Comparison of ENCODE assay signal across 1 cellular context in the genomic region with DNA sequence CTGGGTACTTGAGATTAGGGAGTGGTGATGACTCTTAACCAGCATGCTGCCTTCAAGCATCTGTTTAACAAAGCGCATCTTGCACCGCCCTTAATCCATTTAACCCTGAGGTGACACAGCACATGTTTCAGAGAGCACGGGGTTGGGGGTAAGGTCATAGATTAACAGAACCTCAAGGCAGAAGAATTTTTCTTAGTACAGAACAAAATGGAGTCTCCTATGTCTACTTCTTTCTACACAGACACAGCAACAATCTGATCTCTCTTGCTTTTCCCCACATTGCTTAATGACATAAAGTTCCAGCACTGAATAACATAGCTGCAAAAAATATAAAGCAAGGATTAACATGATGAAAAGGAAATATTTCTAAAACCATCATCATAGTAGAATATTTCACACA.
TF ChIP-seq lines count a peak whose summit lies in the region.
"Not testable (repeated sequence)": the region's sequence is repeated elsewhere in the genome, so short reads cannot be mapped to it uniquely, and the experiment has no call there.

No MANE protein-coding gene starts in this region.

TF ChIP-seq in K562, 482 proteins besides CTCF, POLR2A, EP300 and RAD21 (continued from another document):
- TF ChIP-seq, protein P1, sequence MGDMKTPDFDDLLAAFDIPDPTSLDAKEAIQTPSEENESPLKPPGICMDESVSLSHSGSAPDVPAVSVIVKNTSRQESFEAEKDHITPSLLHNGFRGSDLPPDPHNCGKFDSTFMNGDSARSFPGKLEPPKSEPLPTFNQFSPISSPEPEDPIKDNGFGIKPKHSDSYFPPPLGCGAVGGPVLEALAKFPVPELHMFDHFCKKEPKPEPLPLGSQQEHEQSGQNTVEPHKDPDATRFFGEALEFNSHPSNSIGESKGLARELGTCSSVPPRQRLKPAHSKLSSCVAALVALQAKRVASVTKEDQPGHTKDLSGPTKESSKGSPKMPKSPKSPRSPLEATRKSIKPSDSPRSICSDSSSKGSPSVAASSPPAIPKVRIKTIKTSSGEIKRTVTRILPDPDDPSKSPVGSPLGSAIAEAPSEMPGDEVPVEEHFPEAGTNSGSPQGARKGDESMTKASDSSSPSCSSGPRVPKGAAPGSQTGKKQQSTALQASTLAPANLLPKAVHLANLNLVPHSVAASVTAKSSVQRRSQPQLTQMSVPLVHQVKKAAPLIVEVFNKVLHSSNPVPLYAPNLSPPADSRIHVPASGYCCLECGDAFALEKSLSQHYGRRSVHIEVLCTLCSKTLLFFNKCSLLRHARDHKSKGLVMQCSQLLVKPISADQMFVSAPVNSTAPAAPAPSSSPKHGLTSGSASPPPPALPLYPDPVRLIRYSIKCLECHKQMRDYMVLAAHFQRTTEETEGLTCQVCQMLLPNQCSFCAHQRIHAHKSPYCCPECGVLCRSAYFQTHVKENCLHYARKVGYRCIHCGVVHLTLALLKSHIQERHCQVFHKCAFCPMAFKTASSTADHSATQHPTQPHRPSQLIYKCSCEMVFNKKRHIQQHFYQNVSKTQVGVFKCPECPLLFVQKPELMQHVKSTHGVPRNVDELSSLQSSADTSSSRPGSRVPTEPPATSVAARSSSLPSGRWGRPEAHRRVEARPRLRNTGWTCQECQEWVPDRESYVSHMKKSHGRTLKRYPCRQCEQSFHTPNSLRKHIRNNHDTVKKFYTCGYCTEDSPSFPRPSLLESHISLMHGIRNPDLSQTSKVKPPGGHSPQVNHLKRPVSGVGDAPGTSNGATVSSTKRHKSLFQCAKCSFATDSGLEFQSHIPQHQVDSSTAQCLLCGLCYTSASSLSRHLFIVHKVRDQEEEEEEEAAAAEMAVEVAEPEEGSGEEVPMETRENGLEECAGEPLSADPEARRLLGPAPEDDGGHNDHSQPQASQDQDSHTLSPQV (IDR thresholded peaks at IDR 0.05), result peak; percentile 99
- TF ChIP-seq PTRF (tag; IDR thresholded peaks at IDR 0.05) (peak; percentile 55; the same call in 1 of the 2 replicates), TAL1 (IDR thresholded peaks at IDR 0.05) (peak; percentile 59; the same call in 1 of the 2 replicates), ARID1B (IDR thresholded peaks at IDR 0.05) (peak; percentile 33; the same call in 1 of the 2 replicates), ZNF766 (CRISPR knock-in tag; conservative IDR thresholded peaks at IDR 0.05) (0 out of 2 replicates have a peak, but pooled peaks have one; percentile 21), HSF4 (CRISPR knock-in tag; IDR thresholded peaks at IDR 0.05; ENCODE audit: borderline replicate concordance) (peak; percentile 55; the same call in 1 of the 2 replicates), TCF3 (CRISPR knock-in tag; IDR thresholded peaks at IDR 0.05) (peak; percentile 54), NR2C2 (tag; IDR thresholded peaks at IDR 0.05) (peak; percentile 27; the same call in 1 of the 2 replicates), DMBX1 (CRISPR knock-in tag; IDR thresholded peaks at IDR 0.05; ENCODE audit: borderline replicate concordance) (peak; percentile 68; the same call in 1 of the 2 replicates), NCOR1 (IDR thresholded peaks at IDR 0.05) (peak; percentile 33; the same call in 1 of the 2 replicates), NR2C1 (tag; IDR thresholded peaks at IDR 0.05) (peak; percentile 66), KDM1A (IDR thresholded peaks at IDR 0.05) (peak in 1 of 2 experiments; percentile 19; a peak in 1 of 4 replicates), PTTG1 (tag; IDR thresholded peaks at IDR 0.05; ENCODE audit: low read depth) (peak; percentile 48; the same call in 1 of the 2 replicates)
- TF ChIP-seq, protein P2, sequence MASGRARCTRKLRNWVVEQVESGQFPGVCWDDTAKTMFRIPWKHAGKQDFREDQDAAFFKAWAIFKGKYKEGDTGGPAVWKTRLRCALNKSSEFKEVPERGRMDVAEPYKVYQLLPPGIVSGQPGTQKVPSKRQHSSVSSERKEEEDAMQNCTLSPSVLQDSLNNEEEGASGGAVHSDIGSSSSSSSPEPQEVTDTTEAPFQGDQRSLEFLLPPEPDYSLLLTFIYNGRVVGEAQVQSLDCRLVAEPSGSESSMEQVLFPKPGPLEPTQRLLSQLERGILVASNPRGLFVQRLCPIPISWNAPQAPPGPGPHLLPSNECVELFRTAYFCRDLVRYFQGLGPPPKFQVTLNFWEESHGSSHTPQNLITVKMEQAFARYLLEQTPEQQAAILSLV (tag; IDR thresholded peaks at IDR 0.05), result peak; percentile 82
- TF ChIP-seq, protein P3, sequence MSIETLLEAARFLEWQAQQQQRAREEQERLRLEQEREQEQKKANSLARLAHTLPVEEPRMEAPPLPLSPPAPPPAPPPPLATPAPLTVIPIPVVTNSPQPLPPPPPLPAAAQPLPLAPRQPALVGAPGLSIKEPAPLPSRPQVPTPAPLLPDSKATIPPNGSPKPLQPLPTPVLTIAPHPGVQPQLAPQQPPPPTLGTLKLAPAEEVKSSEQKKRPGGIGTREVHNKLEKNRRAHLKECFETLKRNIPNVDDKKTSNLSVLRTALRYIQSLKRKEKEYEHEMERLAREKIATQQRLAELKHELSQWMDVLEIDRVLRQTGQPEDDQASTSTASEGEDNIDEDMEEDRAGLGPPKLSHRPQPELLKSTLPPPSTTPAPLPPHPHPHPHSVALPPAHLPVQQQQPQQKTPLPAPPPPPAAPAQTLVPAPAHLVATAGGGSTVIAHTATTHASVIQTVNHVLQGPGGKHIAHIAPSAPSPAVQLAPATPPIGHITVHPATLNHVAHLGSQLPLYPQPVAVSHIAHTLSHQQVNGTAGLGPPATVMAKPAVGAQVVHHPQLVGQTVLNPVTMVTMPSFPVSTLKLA (conservative IDR thresholded peaks at IDR 0.05), result peak in 1 of 2 experiments; percentile 29; a peak in 1 of 4 replicates
- TF ChIP-seq, protein P4, sequence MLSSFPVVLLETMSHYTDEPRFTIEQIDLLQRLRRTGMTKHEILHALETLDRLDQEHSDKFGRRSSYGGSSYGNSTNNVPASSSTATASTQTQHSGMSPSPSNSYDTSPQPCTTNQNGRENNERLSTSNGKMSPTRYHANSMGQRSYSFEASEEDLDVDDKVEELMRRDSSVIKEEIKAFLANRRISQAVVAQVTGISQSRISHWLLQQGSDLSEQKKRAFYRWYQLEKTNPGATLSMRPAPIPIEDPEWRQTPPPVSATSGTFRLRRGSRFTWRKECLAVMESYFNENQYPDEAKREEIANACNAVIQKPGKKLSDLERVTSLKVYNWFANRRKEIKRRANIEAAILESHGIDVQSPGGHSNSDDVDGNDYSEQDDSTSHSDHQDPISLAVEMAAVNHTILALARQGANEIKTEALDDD (IDR thresholded peaks at IDR 0.05), result peak; percentile 27; the same call in 1 of the 2 replicates
- TF ChIP-seq, protein P5, sequence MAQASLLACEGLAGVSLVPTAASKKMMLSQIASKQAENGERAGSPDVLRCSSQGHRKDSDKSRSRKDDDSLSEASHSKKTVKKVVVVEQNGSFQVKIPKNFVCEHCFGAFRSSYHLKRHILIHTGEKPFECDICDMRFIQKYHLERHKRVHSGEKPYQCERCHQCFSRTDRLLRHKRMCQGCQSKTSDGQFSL (CRISPR knock-in tag; IDR thresholded peaks at IDR 0.05), result not testable (repeated sequence)
- TF ChIP-seq, protein P5 (tag; IDR thresholded peaks at IDR 0.05), result peak in 1 of 2 experiments; percentile 51; a peak in 1 of 4 replicates
- TF ChIP-seq, protein P6, sequence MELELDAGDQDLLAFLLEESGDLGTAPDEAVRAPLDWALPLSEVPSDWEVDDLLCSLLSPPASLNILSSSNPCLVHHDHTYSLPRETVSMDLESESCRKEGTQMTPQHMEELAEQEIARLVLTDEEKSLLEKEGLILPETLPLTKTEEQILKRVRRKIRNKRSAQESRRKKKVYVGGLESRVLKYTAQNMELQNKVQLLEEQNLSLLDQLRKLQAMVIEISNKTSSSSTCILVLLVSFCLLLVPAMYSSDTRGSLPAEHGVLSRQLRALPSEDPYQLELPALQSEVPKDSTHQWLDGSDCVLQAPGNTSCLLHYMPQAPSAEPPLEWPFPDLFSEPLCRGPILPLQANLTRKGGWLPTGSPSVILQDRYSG (tag; conservative IDR thresholded peaks at IDR 0.05; ENCODE audit: low read depth), result peak; percentile 81; the same call in 1 of the 2 replicates
- TF ChIP-seq NR2C2 (CRISPR knock-in tag; IDR thresholded peaks at IDR 0.05); NR2C1 (IDR thresholded peaks at IDR 0.05): not testable (repeated sequence)
- TF ChIP-seq, protein P7, sequence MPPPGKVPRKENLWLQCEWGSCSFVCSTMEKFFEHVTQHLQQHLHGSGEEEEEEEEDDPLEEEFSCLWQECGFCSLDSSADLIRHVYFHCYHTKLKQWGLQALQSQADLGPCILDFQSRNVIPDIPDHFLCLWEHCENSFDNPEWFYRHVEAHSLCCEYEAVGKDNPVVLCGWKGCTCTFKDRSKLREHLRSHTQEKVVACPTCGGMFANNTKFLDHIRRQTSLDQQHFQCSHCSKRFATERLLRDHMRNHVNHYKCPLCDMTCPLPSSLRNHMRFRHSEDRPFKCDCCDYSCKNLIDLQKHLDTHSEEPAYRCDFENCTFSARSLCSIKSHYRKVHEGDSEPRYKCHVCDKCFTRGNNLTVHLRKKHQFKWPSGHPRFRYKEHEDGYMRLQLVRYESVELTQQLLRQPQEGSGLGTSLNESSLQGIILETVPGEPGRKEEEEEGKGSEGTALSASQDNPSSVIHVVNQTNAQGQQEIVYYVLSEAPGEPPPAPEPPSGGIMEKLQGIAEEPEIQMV (tag; conservative IDR thresholded peaks at IDR 0.05; ENCODE audit: low read depth), result peak; percentile 68
- TF ChIP-seq, protein P8, sequence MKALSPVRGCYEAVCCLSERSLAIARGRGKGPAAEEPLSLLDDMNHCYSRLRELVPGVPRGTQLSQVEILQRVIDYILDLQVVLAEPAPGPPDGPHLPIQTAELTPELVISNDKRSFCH (CRISPR knock-in tag; IDR thresholded peaks at IDR 0.05), result not testable (repeated sequence)
- TF ChIP-seq, protein P8 (tag; IDR thresholded peaks at IDR 0.05), result peak; percentile 55; the same call in 1 of the 2 replicates
TF ChIP-seq in K562: peak in this region for 26; not testable (repeated sequence) for 456.
